26 cellular contexts compared by ENCODE assay signal in the genomic region with DNA sequence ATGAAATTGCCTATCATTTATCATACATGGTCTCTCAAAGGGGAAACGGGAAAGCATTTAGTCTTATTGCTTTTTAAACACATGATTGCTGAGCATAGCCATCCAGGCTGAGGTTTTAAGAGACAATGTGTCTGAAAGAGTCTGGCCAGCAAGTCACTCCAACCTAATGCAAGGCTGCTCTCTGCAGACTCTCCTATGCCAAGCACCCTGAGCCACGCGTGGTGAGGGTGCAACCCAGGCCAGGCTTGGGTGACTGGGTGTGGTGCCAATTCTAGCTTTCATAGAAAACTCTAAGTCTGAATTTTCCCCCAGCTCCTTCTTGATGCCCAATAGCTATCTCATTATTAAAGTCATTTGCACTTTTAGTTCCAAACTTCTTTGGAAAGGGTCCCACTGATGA.
A peak's percentile ranks its signal among the peaks of the same experiment; 100 is the strongest.
DNase-seq lines count a peak whose midpoint lies in the region; ATAC-seq and TF ChIP-seq lines count a peak whose summit lies in the region.
"Had no signal": no experiment of that assay in that cellular context is flagged by ENCODE, and none has a peak within 500 bp of the region (broad histone marks: within the 10 kb centered on the region; RNA-seq: fewer than 3 reads in every experiment).

No MANE protein-coding gene starts in this region.

- H4K8ac ChIP-seq in H9 (replicated peaks; ENCODE audit: insufficient read length, low read depth, low read length), result no peak overlapping the region

- H3K18ac ChIP-seq in H9 (ENCODE audit: insufficient read length, low read depth, low read length), result no peak overlapping the region

- H3K27ac Mint-ChIP-seq in H9 (no peak overlapping the region), endodermal cell (no peak overlapping the region)
- H3K27ac Mint-ChIP-seq: activated CD8-positive, alpha-beta T cell treated with anti-CD3 and anti-CD28 coated beads, Interleukin-2, amount 10 ng/mL, durations not matched to agents 7 days and 5 days; activated naive CD4-positive, alpha-beta T cell treated with anti-CD3 and anti-CD28 coated beads for 36 hours; CD4-positive, alpha-beta memory T cell; dendritic cell treated with granulocyte-macrophage colony-stimulating factor and Interleukin-4, amounts not matched to agents 40 ng/mL and 50 ng/mL, for 4 days; IgD-negative memory B cell had no signal

- peaks cover 14% of the 10 kb centered on the region; the same call in 1 of the 2 replicates for H3K4me1 ChIP-seq in H9 (ENCODE audit: insufficient read depth, low read length)
- H3K4me1 ChIP-seq in endodermal cell (ENCODE audit: control insufficient read depth, insufficient read depth, low read length), result peaks cover 6% of the 10 kb centered on the region
- H3K4me1 ChIP-seq in Karpas-422 (ENCODE audit: low read length), result no peaks in the 10 kb centered on the region
- H3K4me1 ChIP-seq: breast epithelium had no signal

- H3K4me3 Mint-ChIP-seq in H9 (no peak overlapping the region), endodermal cell (no peak overlapping the region)
- H3K4me3 Mint-ChIP-seq: activated CD8-positive, alpha-beta T cell treated with anti-CD3 and anti-CD28 coated beads, Interleukin-2, amount 10 ng/mL, durations not matched to agents 7 days and 5 days; activated naive CD4-positive, alpha-beta T cell treated with anti-CD3 and anti-CD28 coated beads for 36 hours; activated T-cell treated with anti-CD3 and anti-CD28 coated beads, Interleukin-2, amount 50 U/mL, for 4 hours; CD4-positive, alpha-beta memory T cell; dendritic cell treated with granulocyte-macrophage colony-stimulating factor and Interleukin-4, amounts not matched to agents 40 ng/mL and 50 ng/mL, for 4 days had no signal

- H3K4me2 ChIP-seq in H9 (ENCODE audit: insufficient read depth, insufficient read length, low read length) (no peak overlapping the region), Karpas-422 (ENCODE audit: low read depth, low read length, poor library complexity, severe bottlenecking) (no peak overlapping the region)
- H3K4me2 ChIP-seq: smooth muscle cell had no signal

- H2BK120ac ChIP-seq in H9 (ENCODE audit: low read depth, low read length, poor library complexity, severe bottlenecking), result no peak overlapping the region

- H2AK5ac ChIP-seq in H9 (ENCODE audit: insufficient read length, low read length), result no peak overlapping the region

- peaks cover 13% of the 10 kb centered on the region for H3K27me3 Mint-ChIP-seq in H9 (ENCODE audit: low read depth)
- H3K27me3 Mint-ChIP-seq in endodermal cell (ENCODE audit: insufficient read depth), result peaks cover 65% of the 10 kb centered on the region
- H3K27me3 Mint-ChIP-seq: CD4-positive, alpha-beta memory T cell had no signal

- H3K27me3 ChIP-seq in H9 (ENCODE audit: insufficient read depth, low read length) (no peaks in the 10 kb centered on the region), endodermal cell (ENCODE audit: control insufficient read depth, insufficient read depth, low read length, poor library complexity, severe bottlenecking) (peaks cover 52% of the 10 kb centered on the region), Karpas-422 (ENCODE audit: low read length) (no peaks in the 10 kb centered on the region)
- H3K27me3 ChIP-seq: breast epithelium had no signal

- no peak overlapping the region for H3T11ph ChIP-seq in H9 (ENCODE audit: low read length)

- no peak overlapping the region for H2BK12ac ChIP-seq in H9 (ENCODE audit: insufficient read length, low read depth, low read length)

- no peaks in the 10 kb centered on the region for H3K23me2 ChIP-seq in H9 (ENCODE audit: insufficient read length, low read depth, low read length, poor library complexity, severe bottlenecking)

- H3K79me2 ChIP-seq in H9 (ENCODE audit: insufficient read depth, low read length) (no peaks in the 10 kb centered on the region), Karpas-422 (ENCODE audit: low read length) (no peaks in the 10 kb centered on the region)

- H3K23ac ChIP-seq in H9 (ENCODE audit: insufficient read length, low read depth, low read length), result no peak overlapping the region

- no peak overlapping the region for H4K91ac ChIP-seq in H9 (ENCODE audit: insufficient read length, low read depth, low read length)

- H4K20me1 ChIP-seq in H9 (ENCODE audit: control insufficient read depth, insufficient read depth, insufficient read length) (no peaks in the 10 kb centered on the region), Karpas-422 (ENCODE audit: insufficient read depth, low read depth, low read length) (no peaks in the 10 kb centered on the region)

- peak; percentile 3 for DNase-seq in NCI-H146 (lab: John Stamatoyannopoulos, UW)
- DNase-seq in NCI-H146 treated with DMSO at 0.1 percent for 48 hours (lab: John Stamatoyannopoulos, UW; ENCODE audit: unreplicated experiment), result no peak
- DNase-seq in H9, result peak; percentile 14
- peak; percentile 35 for DNase-seq in endodermal cell
- DNase-seq in sciatic nerve (ENCODE audit: low spot score), result no peak
- DNase-seq in Karpas-422, result no peak
- no peak for DNase-seq in occipital lobe (lab: John Stamatoyannopoulos, UW)
- DNase-seq: activated CD8-positive, alpha-beta T cell treated with anti-CD3 and anti-CD28 coated beads, Interleukin-2, amount 10 ng/mL, durations not matched to agents 7 days and 5 days; activated naive CD4-positive, alpha-beta T cell treated with anti-CD3 and anti-CD28 coated beads for 36 hours; activated T-cell treated with anti-CD3 and anti-CD28 coated beads, Interleukin-2, amount 50 U/mL, for 4 hours; CD4-positive, alpha-beta memory T cell; kidney; mammary epithelial cell; NCI-H1417; NCI-H510A treated with DMSO at 0.1 percent for 48 hours; nucleus accumbens; stimulated activated CD4-positive, alpha-beta T cell treated with anti-CD3 and anti-CD28 coated beads, Interleukin-2, amount 100 ng/mL, for 48 hours; stimulated activated naive CD4-positive, alpha-beta T cell; T-helper 2 cell had no signal

- intact Hi-C loops in sciatic nerve (cut with DNase I), result loop anchor here (10.0 kb wide), 1 partner anchor 128 kb away; no protein-coding TSS in a partner anchor

- H3K36me3 Mint-ChIP-seq in H9 (ENCODE audit: insufficient read depth in 1 of 3, low read depth in 3 of 3) (no peaks in the 10 kb centered on the region), endodermal cell (ENCODE audit: low read depth) (no peaks in the 10 kb centered on the region)
- H3K36me3 Mint-ChIP-seq: CD4-positive, alpha-beta memory T cell; IgD-negative memory B cell had no signal

- ATAC-seq in sciatic nerve, result peak; percentile 84
- ATAC-seq in GM21447 (IDR thresholded peaks at IDR 0.05; ENCODE audit: unreplicated experiment), result no peak
- ATAC-seq: activated CD8-positive, alpha-beta T cell treated with anti-CD3 and anti-CD28 coated beads, Interleukin-2, amount 10 ng/mL, durations not matched to agents 7 days and 5 days; activated T-cell treated with anti-CD3 and anti-CD28 coated beads, Interleukin-2, amount 50 U/mL, for 4 hours had no signal

- no peaks in the 10 kb centered on the region for H3K9me2 ChIP-seq in Karpas-422 (replicated peaks; ENCODE audit: insufficient read depth, low read length)

- H3K79me1 ChIP-seq in H9 (ENCODE audit: insufficient read depth, low read depth, low read length, poor library complexity, severe bottlenecking), result no peaks in the 10 kb centered on the region

- H2BK5ac ChIP-seq in H9 (ENCODE audit: insufficient read length, low read length), result no peak overlapping the region

- no peak overlapping the region for H3K9ac ChIP-seq in H9 (ENCODE audit: extremely low read depth, insufficient read length, low read length)
- no peak overlapping the region for H3K9ac ChIP-seq in endodermal cell (ENCODE audit: extremely low read depth, low read length, poor library complexity, severe bottlenecking)
- H3K9ac ChIP-seq in Karpas-422 (ENCODE audit: low read length), result no peak overlapping the region

- TF ChIP-seq CTCF in H9 (conservative IDR thresholded peaks at IDR 0.05) (no peak; the same call in 2 of the 3 replicates), endodermal cell (conservative IDR thresholded peaks at IDR 0.05) (peak; percentile 54)

- no peak overlapping the region for H3K56ac ChIP-seq in H9 (ENCODE audit: insufficient read length, low read depth, low read length)

- no peaks in the 10 kb centered on the region for H3K9me3 ChIP-seq in H9 (ENCODE audit: control insufficient read depth, low read depth, low read length)
- no peaks in the 10 kb centered on the region for H3K9me3 ChIP-seq in endodermal cell (ENCODE audit: control insufficient read depth, low read length)
- no peaks in the 10 kb centered on the region for H3K9me3 ChIP-seq in Karpas-422 (ENCODE audit: low read length)
- H3K9me3 ChIP-seq: breast epithelium had no signal

- no peak overlapping the region for H3K4me3 ChIP-seq in endodermal cell (ENCODE audit: low read length)
- H3K4me3 ChIP-seq in Karpas-422 (ENCODE audit: low read length), result no peak overlapping the region
- H3K4me3 ChIP-seq: breast epithelium, SK-N-MC, smooth muscle cell had no signal

- no peaks in the 10 kb centered on the region for H3K36me3 ChIP-seq in endodermal cell (ENCODE audit: control insufficient read depth, insufficient read depth, low read length)
- no peaks in the 10 kb centered on the region for H3K36me3 ChIP-seq in Karpas-422 (ENCODE audit: insufficient read depth, low read length)
- H3K36me3 ChIP-seq: breast epithelium had no signal

- no peak overlapping the region for H4K5ac ChIP-seq in H9 (ENCODE audit: insufficient read length, low read depth, low read length)

- no peak overlapping the region for H3K4ac ChIP-seq in H9 (ENCODE audit: low read depth, low read length)

- H2BK20ac ChIP-seq in H9 (ENCODE audit: low read depth, low read length, poor library complexity, severe bottlenecking), result no peak overlapping the region

- H2AFZ ChIP-seq in H9 (ENCODE audit: low read length), result no peak overlapping the region
- no peak overlapping the region for H2AFZ ChIP-seq in Karpas-422 (ENCODE audit: low read length)

- no CpG with 5 or more reads among the region's 3 CpGs for WGBS in H9 (ENCODE audit: extremely low coverage, insufficient read length, low lambda C conversion rate)
- 90 to 93% methylated on average over 2 to 3 of the region's 3 CpGs for WGBS in endodermal cell (ENCODE audit: insufficient coverage in 1 of 2, insufficient read length in 1 of 2), 2 experiments

- H3K4me1 Mint-ChIP-seq in H9, result peaks cover 21 to 24% of the 10 kb centered on the region in 2 experiments
- H3K4me1 Mint-ChIP-seq in endodermal cell, result peaks cover 18% of the 10 kb centered on the region
- H3K4me1 Mint-ChIP-seq: IgD-negative memory B cell had no signal

- H3K27ac ChIP-seq in H9 (ENCODE audit: insufficient read length, low read depth, low read length), result no peak overlapping the region
- H3K27ac ChIP-seq in endodermal cell (ENCODE audit: low read depth, low read length), result no peak overlapping the region
- no peak overlapping the region for H3K27ac ChIP-seq in Karpas-422 (ENCODE audit: low read length)
- H3K27ac ChIP-seq: 22Rv1, breast epithelium, SK-N-MC had no signal

- H3K9me3 Mint-ChIP-seq in H9, result no peaks in the 10 kb centered on the region; a peak in 1 of 5 replicates
- no peaks in the 10 kb centered on the region for H3K9me3 Mint-ChIP-seq in endodermal cell
- H3K9me3 Mint-ChIP-seq: activated naive CD4-positive, alpha-beta T cell treated with anti-CD3 and anti-CD28 coated beads for 36 hours; activated T-cell treated with anti-CD3 and anti-CD28 coated beads, Interleukin-2, amount 50 U/mL, for 4 hours; CD4-positive, alpha-beta memory T cell; dendritic cell treated with granulocyte-macrophage colony-stimulating factor and Interleukin-4, amounts not matched to agents 40 ng/mL and 50 ng/mL, for 4 days had no signal

- no peak overlapping the region for H3K14ac ChIP-seq in H9 (ENCODE audit: insufficient read depth, low read length)

- no peak overlapping the region for H2BK15ac ChIP-seq in H9 (ENCODE audit: low read depth, low read length)

Comparison
In these comparisons a context has a peak if more than half of its experiments do, and no peak if none do; other contexts are left out.
1. DNase-seq: peak in NCI-H146 (single experiment), H9 (single experiment) and endodermal cell (single experiment); none in NCI-H146 treated with DMSO at 0.1 percent for 48 hours (single experiment), sciatic nerve (single experiment), Karpas-422 (single experiment) and occipital lobe (single experiment).